Comparison of ENCODE assay signal across 1 cellular context in the genomic region with DNA sequence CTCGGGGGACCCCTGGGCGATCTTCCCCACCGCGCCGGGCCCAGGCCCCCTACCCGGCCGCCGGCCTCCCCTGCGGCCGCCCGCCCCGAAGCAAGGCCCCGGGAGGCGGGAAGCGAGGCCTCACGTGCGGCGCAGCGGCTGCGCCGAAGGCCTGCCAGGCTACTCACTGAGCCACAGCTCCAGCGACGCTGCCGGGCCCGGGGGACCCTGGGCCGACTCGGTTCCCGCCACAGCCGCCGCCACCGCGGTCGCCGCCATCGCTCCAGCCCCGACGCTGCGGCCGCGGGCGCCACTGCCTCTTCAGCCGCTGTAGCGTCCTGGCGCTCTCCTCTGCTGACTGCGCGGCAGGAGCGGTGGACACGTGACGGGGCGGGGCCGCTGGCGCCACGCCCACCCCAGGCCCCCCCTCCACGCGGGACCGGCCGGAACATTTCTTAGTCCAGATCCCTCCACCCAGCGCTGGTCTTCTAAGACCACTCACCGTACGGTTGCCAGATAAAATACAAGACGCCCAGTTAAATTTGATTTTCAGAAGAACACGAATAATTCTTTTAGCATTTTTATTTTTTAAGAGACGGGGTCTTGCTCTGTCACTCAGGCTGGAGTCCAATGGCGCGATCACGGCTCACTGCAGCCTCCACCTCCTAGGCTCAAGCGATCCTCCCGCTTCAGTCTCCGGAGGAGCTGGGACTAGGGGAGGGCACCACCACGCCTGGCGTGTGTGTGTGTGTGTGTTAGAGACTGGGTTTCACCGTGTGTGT.
TF ChIP-seq lines count a peak whose summit lies in the region.

A gene with protein sequence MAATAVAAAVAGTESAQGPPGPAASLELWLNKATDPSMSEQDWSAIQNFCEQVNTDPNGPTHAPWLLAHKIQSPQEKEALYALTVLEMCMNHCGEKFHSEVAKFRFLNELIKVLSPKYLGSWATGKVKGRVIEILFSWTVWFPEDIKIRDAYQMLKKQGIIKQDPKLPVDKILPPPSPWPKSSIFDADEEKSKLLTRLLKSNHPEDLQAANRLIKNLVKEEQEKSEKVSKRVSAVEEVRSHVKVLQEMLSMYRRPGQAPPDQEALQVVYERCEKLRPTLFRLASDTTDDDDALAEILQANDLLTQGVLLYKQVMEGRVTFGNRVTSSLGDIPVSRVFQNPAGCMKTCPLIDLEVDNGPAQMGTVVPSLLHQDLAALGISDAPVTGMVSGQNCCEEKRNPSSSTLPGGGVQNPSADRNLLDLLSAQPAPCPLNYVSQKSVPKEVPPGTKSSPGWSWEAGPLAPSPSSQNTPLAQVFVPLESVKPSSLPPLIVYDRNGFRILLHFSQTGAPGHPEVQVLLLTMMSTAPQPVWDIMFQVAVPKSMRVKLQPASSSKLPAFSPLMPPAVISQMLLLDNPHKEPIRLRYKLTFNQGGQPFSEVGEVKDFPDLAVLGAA (minus strand): TSS at position 341 of the 761 bp plus-strand sequence. CDS start 83 bp downstream, at position 258.

TF ChIP-seq in HepG2, 621 proteins besides CTCF, POLR2A, EP300 and RAD21 (continued from another document):
- TF ChIP-seq ZBTB10 (CRISPR knock-in tag; IDR thresholded peaks at IDR 0.05; ENCODE audit: borderline replicate concordance) (peak; percentile 89; the same call in 1 of the 2 replicates), ZNF839 (CRISPR knock-in tag; IDR thresholded peaks at IDR 0.05; ENCODE audit: borderline replicate concordance) (peak; percentile 3), ZBTB21 (CRISPR knock-in tag; IDR thresholded peaks at IDR 0.05) (no peak), ZNF282 (IDR thresholded peaks at IDR 0.05; ENCODE audit: partially characterized antibody) (no peak), HDAC1 (CRISPR knock-in tag; IDR thresholded peaks at IDR 0.05) (peak; percentile 89), ZC3H13 (CRISPR knock-in tag; IDR thresholded peaks at IDR 0.05) (peak; percentile 92), ZNF17 (CRISPR knock-in tag; IDR thresholded peaks at IDR 0.05) (no peak), ZNF253 (CRISPR knock-in tag; IDR thresholded peaks at IDR 0.05; ENCODE audit: borderline replicate concordance) (peak; percentile 81; the same call in 1 of the 2 replicates), THYN1 (CRISPR knock-in tag; IDR thresholded peaks at IDR 0.05; ENCODE audit: borderline replicate concordance, low read depth) (no peak), SMARCE1 (IDR thresholded peaks at IDR 0.05; ENCODE audit: borderline replicate concordance) (no peak), ZNF605 (CRISPR knock-in tag; IDR thresholded peaks at IDR 0.05) (peak; percentile 72; the same call in 1 of the 2 replicates), CHD4 (IDR thresholded peaks at IDR 0.05; ENCODE audit: borderline replicate concordance, low read length) (no peak), ZNF235 (CRISPR knock-in tag; IDR thresholded peaks at IDR 0.05; ENCODE audit: borderline replicate concordance) (peak; percentile 95; the same call in 1 of the 2 replicates), SNAPC2 (CRISPR knock-in tag; IDR thresholded peaks at IDR 0.05) (peak; percentile 70), CBX1 (IDR thresholded peaks at IDR 0.05; ENCODE audit: low read depth) (no peak), HMGA1 (CRISPR knock-in tag; conservative IDR thresholded peaks at IDR 0.05) (no peak), FOXK1 (CRISPR knock-in tag; IDR thresholded peaks at IDR 0.05; ENCODE audit: borderline replicate concordance, low read depth) (peak; percentile 83; the same call in 1 of the 2 replicates), NFRKB (IDR thresholded peaks at IDR 0.05) (no peak), SALL1 (CRISPR knock-in tag; IDR thresholded peaks at IDR 0.05) (peak; percentile 94), ZNF816 (CRISPR knock-in tag; IDR thresholded peaks at IDR 0.05; ENCODE audit: borderline replicate concordance) (peak; percentile 73; the same call in 1 of the 2 replicates), HNF1B (CRISPR knock-in tag; IDR thresholded peaks at IDR 0.05) (peak; percentile 65; the same call in 1 of the 2 replicates), ZNF7 (CRISPR knock-in tag; IDR thresholded peaks at IDR 0.05) (no peak; the same call in 1 of the 2 replicates), GPN1 (CRISPR knock-in tag; IDR thresholded peaks at IDR 0.05; ENCODE audit: borderline replicate concordance) (peak; percentile 96; the same call in 1 of the 2 replicates)
